Comparison of ENCODE assay signal across 8 cellular contexts in genomic region chr11:84719935-84720577, GRCh38.
A peak's percentile ranks its signal among the peaks of the same experiment; 100 is the strongest.
DNase-seq lines count a peak whose midpoint lies in the region; ATAC-seq, FAIRE-seq and TF ChIP-seq lines count a peak whose summit lies in the region.

No MANE protein-coding gene starts in this region.

- peaks cover 4% of the 10 kb centered on the region for H3K27me3 Mint-ChIP-seq in activated naive CD8-positive, alpha-beta T cell treated with anti-CD3 and anti-CD28 coated beads, Interleukin-2, amount 50 U/mL, for 24 hours

- peaks cover 0 to 15% (median 11%) of the 10 kb centered on the region in 3 donors for H3K27me3 ChIP-seq in stomach

- intact Hi-C loops in kidney (cut with DNase I) = no loop called here
- intact Hi-C loops in stomach (cut with DNase I; ENCODE audit: low total_unique reads) = no loop called here

- TF ChIP-seq CTCF in kidney (IDR thresholded peaks at IDR 0.05; ENCODE audit: borderline replicate concordance, extremely low read depth, insufficient read depth) (no peak), stomach (IDR thresholded peaks at IDR 0.05) (no peak)

- no peak for TF ChIP-seq EP300 in stomach (IDR thresholded peaks at IDR 0.05)

- H3K27ac ChIP-seq in kidney (ENCODE audit: low read depth in 2 of 2, low read length in 2 of 2) (no peak overlapping the region), stomach (no peak overlapping the region)

- WGBS in stomach, 5 donors = 2 to 5% (median 4%) methylated on average over 20 to 26 of the region's 26 CpGs

- no peak overlapping the region for H3K27ac Mint-ChIP-seq in activated naive CD8-positive, alpha-beta T cell treated with anti-CD3 and anti-CD28 coated beads, Interleukin-2, amount 50 U/mL, for 24 hours

- no peak overlapping the region for H3K9ac ChIP-seq in kidney (ENCODE audit: low read length in 2 of 2)

- H3K4me1 ChIP-seq in kidney (ENCODE audit: control insufficient read depth in 1 of 2, insufficient read depth in 1 of 2, low read depth in 1 of 2, low read length in 2 of 2) (peaks cover 0 to 2% of the 10 kb centered on the region in 2 donors), stomach (peaks cover 0 to 23% (median 11%) of the 10 kb centered on the region in 4 donors)

- H3K36me3 ChIP-seq in kidney (ENCODE audit: control insufficient read depth in 1 of 2, insufficient read depth in 2 of 2, low read length in 2 of 2) (no peaks in the 10 kb centered on the region), stomach (no peaks in the 10 kb centered on the region)

- H3K4me1 Mint-ChIP-seq in activated naive CD8-positive, alpha-beta T cell treated with anti-CD3 and anti-CD28 coated beads, Interleukin-2, amount 50 U/mL, for 24 hours = peaks cover 3% of the 10 kb centered on the region

- H3K9me3 Mint-ChIP-seq in activated naive CD8-positive, alpha-beta T cell treated with anti-CD3 and anti-CD28 coated beads, Interleukin-2, amount 50 U/mL, for 24 hours = peaks cover 5% of the 10 kb centered on the region

- H3K9me3 ChIP-seq in kidney (ENCODE audit: control insufficient read depth in 1 of 2, low read length in 2 of 2) (no peaks in the 10 kb centered on the region), stomach (no peaks in the 10 kb centered on the region)

- peak; percentile 40 for ATAC-seq in activated naive CD8-positive, alpha-beta T cell treated with anti-CD3 and anti-CD28 coated beads, Interleukin-2, amount 50 U/mL, for 24 hours
- no peak for ATAC-seq in GM21390 (IDR thresholded peaks at IDR 0.05; ENCODE audit: unreplicated experiment)

- H3K4me3 Mint-ChIP-seq in activated naive CD8-positive, alpha-beta T cell treated with anti-CD3 and anti-CD28 coated beads, Interleukin-2, amount 50 U/mL, for 24 hours = peak overlapping the region; percentile 68

- peak overlapping the region; percentile 55 to 57 for H3K4me3 ChIP-seq in kidney (ENCODE audit: low read length in 2 of 2)
- H3K4me3 ChIP-seq in stomach = peak overlapping the region; percentile 48 to 55 (median 52)

- no peaks in the 10 kb centered on the region for H3K36me3 Mint-ChIP-seq in activated naive CD8-positive, alpha-beta T cell treated with anti-CD3 and anti-CD28 coated beads, Interleukin-2, amount 50 U/mL, for 24 hours (ENCODE audit: low read depth)

- no peak for TF ChIP-seq POLR2A in stomach (IDR thresholded peaks at IDR 0.05)

- FAIRE-seq in kidney (lab: Jason Lieb, UNC) = no peak

- peak; percentile 6 for DNase-seq in NCI-H1436 (lab: John Stamatoyannopoulos, UW)
- DNase-seq in NCI-H1436 treated with DMSO at 0.1 percent for 48 hours (lab: John Stamatoyannopoulos, UW) = no peak
- peak; percentile 3 for DNase-seq in activated naive CD8-positive, alpha-beta T cell treated with anti-CD3 and anti-CD28 coated beads, Interleukin-2, amount 50 U/mL, for 24 hours
- peak; percentile 73 for DNase-seq in kidney
- DNase-seq in stomach = no peak
- DNase-seq in activated effector memory CD4-positive, alpha-beta T cell treated with anti-CD3 and anti-CD28 coated beads, Interleukin-2, amount 50 U/mL, for 16 hours = no peak
- DNase-seq in AG08395 (ENCODE audit: low spot score) = no peak

Comparison
In these comparisons a context has a peak if more than half of its experiments do, and no peak if none do; other contexts are left out.
1. DNase-seq: peak in NCI-H1436 (single experiment), activated naive CD8-positive, alpha-beta T cell treated with anti-CD3 and anti-CD28 coated beads, Interleukin-2, amount 50 U/mL, for 24 hours (single experiment) and kidney (single experiment); none in NCI-H1436 treated with DMSO at 0.1 percent for 48 hours (single experiment), stomach (single experiment), activated effector memory CD4-positive, alpha-beta T cell treated with anti-CD3 and anti-CD28 coated beads, Interleukin-2, amount 50 U/mL, for 16 hours (single experiment) and AG08395 (single experiment).